Comparison of ENCODE assay signal across 9 cellular contexts in the genomic region with DNA sequence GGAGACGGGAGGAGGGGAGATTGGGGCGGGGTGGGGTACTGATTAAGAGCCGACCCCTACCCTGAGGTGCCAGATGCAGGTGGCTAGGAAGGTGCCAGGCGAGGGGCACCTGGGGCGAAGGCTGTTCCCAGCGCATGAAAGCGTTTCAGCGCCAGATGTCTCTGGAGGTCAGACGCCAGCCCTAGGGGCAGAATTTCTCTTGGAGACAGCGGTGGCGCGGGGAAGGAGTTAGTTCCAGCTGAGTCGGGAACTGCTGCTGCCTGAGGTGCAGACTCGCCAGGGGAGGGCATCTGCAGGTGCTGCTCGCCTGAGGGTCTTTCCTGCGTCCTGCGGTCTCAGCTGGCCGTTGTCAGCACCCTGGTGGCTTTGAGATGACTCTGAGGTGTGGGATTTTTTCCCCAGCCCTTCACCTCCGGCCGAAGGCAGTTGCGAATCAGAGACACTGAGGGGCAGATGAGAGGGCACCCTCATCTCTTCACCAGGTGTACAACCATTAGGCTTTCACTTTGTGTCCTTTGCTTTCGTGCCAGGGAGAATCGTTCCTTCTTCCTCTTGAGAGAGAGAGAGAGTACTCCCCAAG. TPM values are rescaled to one million over a fixed set of nuclear protein-coding genes. Genes with fewer than 3 reads are reported as not detected.
DNase-seq lines count a peak whose midpoint lies in the region; ATAC-seq, FAIRE-seq and TF ChIP-seq lines count a peak whose summit lies in the region.
"Had no signal": no experiment of that assay in that cellular context is flagged by ENCODE, and none has a peak within 500 bp of the region (broad histone marks: within the 10 kb centered on the region; RNA-seq: fewer than 3 reads in every experiment).

No MANE protein-coding gene starts in this region.

- peak; percentile 18 for TF ChIP-seq CTCF in RWPE2 (IDR thresholded peaks at IDR 0.05; ENCODE audit: poor library complexity, severe bottlenecking)
- TF ChIP-seq CTCF in K562 (IDR thresholded peaks at IDR 0.05 in 2 of 3, conservative IDR thresholded peaks at IDR 0.05 in 1 of 3; ENCODE audit: insufficient read depth in 2 of 3, low read depth in 1 of 3, low read length in 3 of 3) = 0 out of 6 replicates have a peak, but pooled peaks of 1 of the 3 experiments have one; percentile 12
- no peak for TF ChIP-seq CTCF in smooth muscle cell (IDR thresholded peaks at IDR 0.05; ENCODE audit: borderline replicate concordance, insufficient read depth, poor library complexity, severe bottlenecking)

- BruUV-seq in K562 (replicated peaks; lab: Mats Ljungman, UMichigan) = no TSS peak

- TF ChIP-seq POLR2A in K562 (conservative IDR thresholded peaks at IDR 0.05) = no peak

- H3K9me1 ChIP-seq in K562 (ENCODE audit: control insufficient read depth, insufficient read depth, low read length) = no peaks in the 10 kb centered on the region

- H3K27me3 ChIP-seq in RWPE2 (ENCODE audit: insufficient read depth, poor library complexity, severe bottlenecking) (no peaks in the 10 kb centered on the region), K562 (ENCODE audit: control insufficient read depth in 2 of 2, insufficient read depth in 2 of 2, low read length in 2 of 2) (peaks cover 5 to 32% of the 10 kb centered on the region in 2 experiments; a peak in 3 of 5 replicates), smooth muscle cell (ENCODE audit: low read depth) (peaks cover 5% of the 10 kb centered on the region)

- peak overlapping the region; percentile 81 to 95 (median 88) for H3K4me3 Mint-ChIP-seq in immature natural killer cell

- H3K27me3 Mint-ChIP-seq in immature natural killer cell (ENCODE audit: low read depth in 3 of 3) = peaks cover 3 to 7% (median 3%) of the 10 kb centered on the region in 3 donors

- WGBS in K562 (ENCODE audit: insufficient coverage, low coverage, missing lambda C conversion rate) = 26% methylated on average over 20 of the region's 23 CpGs
- 3% methylated on average over 15 of the region's 23 CpGs for WGBS in smooth muscle cell (ENCODE audit: low lambda C conversion rate)

- POLR2A ChIA-PET in K562 (lab: Yijun Ruan, JAX) = interaction anchor here (0.6 to 1.1 kb wide), 4 partner anchors 12 to 32 kb away, joined by 3 to 5 read pairs (median 4); no protein-coding TSS in a partner anchor

- peak; percentile 16 for ATAC-seq in HG03460 (IDR thresholded peaks at IDR 0.05; ENCODE audit: unreplicated experiment)
- peak; percentile 20; the same call in 2 of the 3 replicates for ATAC-seq in RWPE2 (ENCODE audit: low read depth)
- peak; percentile 44 for ATAC-seq in K562
- ATAC-seq in GM18858 (IDR thresholded peaks at IDR 0.05; ENCODE audit: unreplicated experiment) = no peak

- CTCF ChIA-PET in K562 (lab: Yijun Ruan, JAX; ENCODE audit: low intra/inter-chr PET ratio) = no interaction called here

- H2AFZ ChIP-seq in K562 (ENCODE audit: low read depth, low read length) (peak overlapping the region; percentile 76; the same call in 1 of the 2 replicates), smooth muscle cell (ENCODE audit: low read depth) (no peak overlapping the region)

- H3F3A ChIP-seq in smooth muscle cell (ENCODE audit: low read depth) = peaks cover 4% of the 10 kb centered on the region

- H3K79me2 ChIP-seq in K562 (ENCODE audit: control insufficient read depth, insufficient read depth, low read length) (no peaks in the 10 kb centered on the region), smooth muscle cell (ENCODE audit: low read depth) (no peaks in the 10 kb centered on the region)

- H3K27ac ChIP-seq in RWPE2 (ENCODE audit: poor library complexity, severe bottlenecking) (peak overlapping the region; percentile 97), K562 (ENCODE audit: extremely low read depth, low read depth, low read length) (no peak overlapping the region), smooth muscle cell (ENCODE audit: low read depth) (no peak overlapping the region)

- TF ChIP-seq RAD21 in K562 (CRISPR knock-in tag; conservative IDR thresholded peaks at IDR 0.05 in 1 of 2, IDR thresholded peaks at IDR 0.05 in 1 of 2) = no peak

- H3K36me3 ChIP-seq in RWPE2 (ENCODE audit: low read depth) = no peaks in the 10 kb centered on the region
- no peaks in the 10 kb centered on the region for H3K36me3 ChIP-seq in K562 (ENCODE audit: control insufficient read depth, insufficient read depth, low read length)
- H3K36me3 ChIP-seq in smooth muscle cell (ENCODE audit: low read depth) = no peaks in the 10 kb centered on the region

- DNase-seq in DMS153 (lab: John Stamatoyannopoulos, UW) (peak; percentile 36), DMS153 treated with DMSO at 0.1 percent for 48 hours (lab: John Stamatoyannopoulos, UW; ENCODE audit: unreplicated experiment) (no peak), RWPE2 (ENCODE audit: low spot score) (no peak), K562 (ENCODE audit: extremely low read depth in 1 of 4, low spot score in 3 of 4) (peak in 1 of 4 experiments; percentile 27), immature natural killer cell (peak in 2 of 3 donors; percentile 17 to 18), smooth muscle cell (lab: John Stamatoyannopoulos, UW; ENCODE audit: unreplicated experiment) (no peak)

- H4K20me1 ChIP-seq in K562 (replicated peaks; ENCODE audit: control insufficient read depth, insufficient read depth, low read length) (no peaks in the 10 kb centered on the region; the same call in 1 of the 2 replicates), smooth muscle cell (ENCODE audit: low read depth) (no peaks in the 10 kb centered on the region)

- peak overlapping the region in 1 of 2 experiments; percentile 89; a peak in 3 of 4 replicates for H3K9ac ChIP-seq in K562 (ENCODE audit: insufficient read depth in 1 of 2, low read depth in 2 of 2, low read length in 2 of 2)
- no peak overlapping the region for H3K9ac ChIP-seq in smooth muscle cell (ENCODE audit: low read depth)

- in situ Hi-C loops in K562 (cut with MboI) = no loop called here

- H3K4me3 ChIP-seq in RWPE2 (ENCODE audit: severe bottlenecking) = peak overlapping the region; percentile 40
- H3K4me3 ChIP-seq in K562 = peak overlapping the region; percentile 53
- H3K4me3 ChIP-seq in smooth muscle cell = peak overlapping the region; percentile 62

- peaks cover 45% of the 10 kb centered on the region for H3K4me1 ChIP-seq in RWPE2 (ENCODE audit: insufficient read depth, poor library complexity, severe bottlenecking)
- peaks cover 8 to 19% of the 10 kb centered on the region in 2 experiments; a peak in 3 of 5 replicates for H3K4me1 ChIP-seq in K562 (replicated peaks in 1 of 2; ENCODE audit: control insufficient read depth in 2 of 2, insufficient read depth in 2 of 2, low read length in 2 of 2)
- H3K4me1 ChIP-seq in smooth muscle cell (ENCODE audit: low read depth) = peaks cover 29% of the 10 kb centered on the region

- no peaks in the 10 kb centered on the region for H3K9me3 ChIP-seq in RWPE2 (ENCODE audit: severe bottlenecking)
- H3K9me3 ChIP-seq in K562 (replicated peaks; ENCODE audit: control insufficient read depth, insufficient read depth, low read depth, low read length) = no peaks in the 10 kb centered on the region
- no peaks in the 10 kb centered on the region for H3K9me3 ChIP-seq in smooth muscle cell (replicated peaks; ENCODE audit: low read depth)

- H3K4me2 ChIP-seq in K562 (ENCODE audit: insufficient read depth, low read length) = peak overlapping the region; percentile 43
- peak overlapping the region; percentile 89 for H3K4me2 ChIP-seq in smooth muscle cell

- H3K4me1 Mint-ChIP-seq in immature natural killer cell = peaks cover 18 to 23% of the 10 kb centered on the region in 2 donors

- no peak for FAIRE-seq in K562 (lab: Jason Lieb, UNC)
- FAIRE-seq: A204.1 had no signal

- intact Hi-C loops in K562 (cut with micrococcal nuclease) = no loop called here

- TF ChIP-seq EP300 in K562 (IDR thresholded peaks at IDR 0.05; ENCODE audit: low read length) = no peak

- no peaks in the 10 kb centered on the region for H3K36me3 Mint-ChIP-seq in immature natural killer cell

- peak overlapping the region in 2 of 6 donors; percentile 17 to 40 for H3K27ac Mint-ChIP-seq in immature natural killer cell

- H3K9me3 Mint-ChIP-seq in immature natural killer cell = no peaks in the 10 kb centered on the region

RNA-seq across cellular contexts. Expression of a gene that starts 0.5 kb away (rescaled TPM):
- total RNA-seq in K562 (2011; cell fraction: chromatin; rRNA removed; ENCODE audit: low replicate concordance) = 0.30 and 0.32 TPM in 2 replicates
- total RNA-seq in K562 (2011; cell fraction: nucleolus; rRNA removed) = under 0.01 and 0.39 TPM in 2 replicates
- total RNA-seq in K562 (2011; cell fraction: nucleoplasm; rRNA removed) = 0.31 and 0.59 TPM in 2 replicates
- 1.4 TPM in 1 of 2 replicates, not detected in the other for total RNA-seq in K562 (2014; rRNA removed)
- 0.04 and 0.06 TPM in 2 replicates for total RNA-seq in K562 (2014; rRNA removed; fragmentation: Illumina TruSeq; extraction: Trizol)
- total RNA-seq in K562 (2015; rRNA removed; fragmentation: Illumina TruSeq; extraction: Trizol) = 0.07 TPM in 1 of 2 replicates, not detected in the other
- total RNA-seq in K562 (2021) = 0.27 and 0.34 TPM in 2 replicates
- polyA plus RNA-seq in K562 (2011; rRNA removed) = 0.14 and 0.16 TPM in 2 replicates
- polyA plus RNA-seq in K562 (2011; cell fraction: cytosol; rRNA removed) = 0.03 and 0.13 TPM in 2 replicates
- polyA plus RNA-seq in K562 (2011; cell fraction: nucleus; rRNA removed) = 0.40 and 0.88 TPM in 2 replicates
- polyA plus RNA-seq in K562 (2012) = 0.04 and 0.09 TPM in 2 replicates
- polyA plus RNA-seq in K562 (2014; fragmentation: Illumina TruSeq; extraction: Trizol) = 0.03 and 0.19 TPM in 2 replicates
- polyA plus RNA-seq in K562 (2014; fragmentation: Nextera tagmentation; extraction: Ambion mirVana) = under 1 TPM in 1 of 2 experiments, not detected in 1; 0.18 TPM
- 0.09 TPM in 1 of 2 replicates, not detected in the other for polyA plus RNA-seq in K562 (2014; rRNA removed)
- 0.04 TPM in 1 of 2 replicates, not detected in the other for polyA minus RNA-seq in K562 (2011; rRNA and poly(A)+ RNA removed)
- 0.27 TPM in 1 of 2 replicates, not detected in the other for polyA minus RNA-seq in K562 (2011; cell fraction: cytosol; rRNA and poly(A)+ RNA removed)
- 0.11 and 0.13 TPM in 2 replicates for polyA minus RNA-seq in K562 (2011; cell fraction: nucleus; rRNA and poly(A)+ RNA removed)
- polyA plus RNA-seq in immature natural killer cell = under 1 TPM in 1 of 3 donors, not detected in 2; 0.87 TPM
- total RNA-seq in smooth muscle cell = 0.76 and 17.0 TPM in 2 replicates
- 0.70 and 2.5 TPM in 2 replicates for polyA plus RNA-seq in smooth muscle cell

RNA-seq across cellular contexts. Expression of a gene that starts 28.4 kb away (rescaled TPM):
- total RNA-seq in K562 (2011; cell fraction: chromatin; rRNA removed; ENCODE audit: low replicate concordance) = 3.5 and 4.6 TPM in 2 replicates
- total RNA-seq in K562 (2011; cell fraction: nucleolus; rRNA removed) = 1.7 and 2.0 TPM in 2 replicates
- total RNA-seq in K562 (2011; cell fraction: nucleoplasm; rRNA removed) = 3.4 and 5.6 TPM in 2 replicates
- 1.4 and 1.6 TPM in 2 replicates for total RNA-seq in K562 (2014; rRNA removed)
- total RNA-seq in K562 (2014; rRNA removed; fragmentation: Illumina TruSeq; extraction: Trizol) = 1.2 and 1.6 TPM in 2 replicates
- 0.54 and 0.68 TPM in 2 replicates for total RNA-seq in K562 (2015; rRNA removed; fragmentation: Illumina TruSeq; extraction: Trizol)
- total RNA-seq in K562 (2021) = 1.4 and 2.0 TPM in 2 replicates
- 1.5 and 2.4 TPM in 2 replicates for polyA plus RNA-seq in K562 (2011; rRNA removed)
- polyA plus RNA-seq in K562 (2011; cell fraction: cytosol; rRNA removed) = 1.1 and 2.3 TPM in 2 replicates
- polyA plus RNA-seq in K562 (2011; cell fraction: nucleus; rRNA removed) = 1.2 and 1.7 TPM in 2 replicates
- polyA plus RNA-seq in K562 (2012) = 1.4 and 2.7 TPM in 2 replicates
- polyA plus RNA-seq in K562 (2014; fragmentation: Illumina TruSeq; extraction: Trizol) = 1.9 and 2.2 TPM in 2 replicates
- 1 to 10 TPM; 1.7 to 2.0 TPM for polyA plus RNA-seq in K562 (2014; fragmentation: Nextera tagmentation; extraction: Ambion mirVana)
- 1.7 TPM in 2 replicates for polyA plus RNA-seq in K562 (2014; rRNA removed)
- 2.3 and 2.7 TPM in 2 replicates for polyA minus RNA-seq in K562 (2011; rRNA and poly(A)+ RNA removed)
- polyA minus RNA-seq in K562 (2011; cell fraction: cytosol; rRNA and poly(A)+ RNA removed) = 1.0 and 1.8 TPM in 2 replicates
- polyA minus RNA-seq in K562 (2011; cell fraction: nucleus; rRNA and poly(A)+ RNA removed) = 0.40 and 1.1 TPM in 2 replicates
- 1 to 10 TPM in 2 of 3 donors, under 1 TPM in 1; 0.83 to 4.2 (median 1.3) TPM for polyA plus RNA-seq in immature natural killer cell
- total RNA-seq in smooth muscle cell = 19.6 and 20.0 TPM in 2 replicates
- polyA plus RNA-seq in smooth muscle cell = 15.1 and 30.7 TPM in 2 replicates

RNA-seq across cellular contexts. Expression of a gene that starts 52.4 kb away (rescaled TPM):
- total RNA-seq in K562 (2011; cell fraction: chromatin; rRNA removed; ENCODE audit: low replicate concordance) = 127 and 201 TPM in 2 replicates
- 62.0 and 71.8 TPM in 2 replicates for total RNA-seq in K562 (2011; cell fraction: nucleolus; rRNA removed)
- 97.2 and 112 TPM in 2 replicates for total RNA-seq in K562 (2011; cell fraction: nucleoplasm; rRNA removed)
- total RNA-seq in K562 (2014; rRNA removed) (16.4 and 25.1 TPM in 2 replicates), K562 (2014; rRNA removed; fragmentation: Illumina TruSeq; extraction: Trizol) (17.6 and 22.0 TPM in 2 replicates), K562 (2015; rRNA removed; fragmentation: Illumina TruSeq; extraction: Trizol) (21.6 and 23.6 TPM in 2 replicates), K562 (2021) (38.2 and 40.6 TPM in 2 replicates), smooth muscle cell (40.9 and 47.0 TPM in 2 replicates)
- polyA plus RNA-seq in K562 (2011; rRNA removed) (26.8 and 44.3 TPM in 2 replicates), K562 (2014; fragmentation: Illumina TruSeq; extraction: Trizol) (26.5 and 36.4 TPM in 2 replicates), K562 (2014; fragmentation: Nextera tagmentation; extraction: Ambion mirVana) (10 to 100 TPM in 1 of 2 experiments, 1 to 10 TPM in 1; 9.4 to 13.7 TPM), K562 (2014; rRNA removed) (20.8 and 21.5 TPM in 2 replicates), immature natural killer cell (1 to 10 TPM; 3.8 to 8.5 (median 6.7) TPM), smooth muscle cell (20.5 and 24.8 TPM in 2 replicates)
- 16.8 and 22.3 TPM in 2 replicates for polyA plus RNA-seq in K562 (2011; cell fraction: cytosol; rRNA removed)
- 94.4 and 103 TPM in 2 replicates for polyA plus RNA-seq in K562 (2011; cell fraction: nucleus; rRNA removed)
- polyA plus RNA-seq in K562 (2012) = 20.5 and 23.7 TPM in 2 replicates
- polyA minus RNA-seq in K562 (2011; rRNA and poly(A)+ RNA removed) = 50.1 and 70.2 TPM in 2 replicates
- polyA minus RNA-seq in K562 (2011; cell fraction: cytosol; rRNA and poly(A)+ RNA removed) = 29.9 and 31.9 TPM in 2 replicates
- 32.2 and 47.7 TPM in 2 replicates for polyA minus RNA-seq in K562 (2011; cell fraction: nucleus; rRNA and poly(A)+ RNA removed)

Comparison
In these comparisons a context has a peak if more than half of its experiments do, and no peak if none do; other contexts are left out.
1. DNase-seq: peak in DMS153 (single experiment) and immature natural killer cell (2 of 3); none in DMS153 treated with DMSO at 0.1 percent for 48 hours (single experiment), RWPE2 (single experiment) and smooth muscle cell (single experiment).
2. Peak in every context shown above with its lines, with median percentiles within 50 percentile points of each other: H3K4me3 ChIP-seq.